In the genomic region with DNA sequence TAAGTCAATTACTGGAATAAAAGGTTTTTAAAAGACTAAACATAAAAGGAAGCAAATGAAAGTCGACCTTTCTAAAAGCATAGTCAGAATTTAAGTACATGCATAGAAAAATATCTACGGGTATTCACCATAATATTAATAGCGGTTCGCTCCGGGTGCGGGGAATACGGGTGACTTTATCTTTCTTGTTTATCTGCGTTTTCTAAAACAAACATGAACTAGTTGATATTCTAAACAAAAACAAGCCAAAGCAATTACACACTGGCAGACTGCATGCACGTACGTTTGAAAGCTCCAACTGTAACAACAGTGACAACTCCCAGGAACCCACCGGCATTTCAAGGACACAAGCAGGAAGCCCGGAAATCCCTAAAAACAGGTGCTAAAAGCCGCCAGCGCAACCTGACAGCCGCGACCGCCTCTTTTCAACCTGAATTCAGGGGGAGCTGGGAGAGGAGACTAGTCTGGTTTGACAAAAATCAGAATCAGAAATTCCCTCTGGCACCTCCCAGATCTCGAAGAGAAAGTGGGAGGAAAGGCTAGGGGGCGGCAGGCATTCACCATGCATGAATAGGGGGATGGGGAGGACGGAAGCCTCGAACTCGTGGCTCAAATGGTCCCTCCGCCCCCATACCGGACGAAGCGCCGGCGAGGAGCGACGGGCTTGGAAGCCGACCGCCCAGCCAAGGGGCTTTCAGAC, we compare ENCODE assay signal across 1 cellular context.
TF ChIP-seq lines count a peak whose summit lies in the region.

No MANE protein-coding gene starts in this region.

TF ChIP-seq in K562, 482 proteins besides CTCF, POLR2A, EP300 and RAD21 (continued from another document and continues in another):
- TF ChIP-seq, protein P1, sequence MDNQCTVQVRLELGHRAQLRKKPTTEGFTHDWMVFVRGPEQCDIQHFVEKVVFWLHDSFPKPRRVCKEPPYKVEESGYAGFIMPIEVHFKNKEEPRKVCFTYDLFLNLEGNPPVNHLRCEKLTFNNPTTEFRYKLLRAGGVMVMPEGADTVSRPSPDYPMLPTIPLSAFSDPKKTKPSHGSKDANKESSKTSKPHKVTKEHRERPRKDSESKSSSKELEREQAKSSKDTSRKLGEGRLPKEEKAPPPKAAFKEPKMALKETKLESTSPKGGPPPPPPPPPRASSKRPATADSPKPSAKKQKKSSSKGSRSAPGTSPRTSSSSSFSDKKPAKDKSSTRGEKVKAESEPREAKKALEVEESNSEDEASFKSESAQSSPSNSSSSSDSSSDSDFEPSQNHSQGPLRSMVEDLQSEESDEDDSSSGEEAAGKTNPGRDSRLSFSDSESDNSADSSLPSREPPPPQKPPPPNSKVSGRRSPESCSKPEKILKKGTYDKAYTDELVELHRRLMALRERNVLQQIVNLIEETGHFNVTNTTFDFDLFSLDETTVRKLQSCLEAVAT (IDR thresholded peaks at IDR 0.05), result peak; percentile 51 to 57; a peak in 2 of 4 replicates
- TF ChIP-seq ZNF644 (tag; IDR thresholded peaks at IDR 0.05; ENCODE audit: low read depth) (no peak), ATF1 (CRISPR knock-in tag; IDR thresholded peaks at IDR 0.05) (no peak), ATF1 (tag; IDR thresholded peaks at IDR 0.05) (0 out of 2 replicates have a peak, but pooled peaks have one; percentile 45), L3MBTL2 (IDR thresholded peaks at IDR 0.05) (peak; percentile 89; the same call in 1 of the 2 replicates), FOXA3 (CRISPR knock-in tag; conservative IDR thresholded peaks at IDR 0.05 in 1 of 2, IDR thresholded peaks at IDR 0.05 in 1 of 2) (no peak), RFX7 (CRISPR knock-in tag; IDR thresholded peaks at IDR 0.05) (no peak), KDM1A (IDR thresholded peaks at IDR 0.05) (peak in 1 of 2 experiments; percentile 79; a peak in 3 of 4 replicates), SP2 (IDR thresholded peaks at IDR 0.05; ENCODE audit: extremely low read depth, low read depth, low read length, poor library complexity, severe bottlenecking) (no peak), SMARCA4 (IDR thresholded peaks at IDR 0.05) (peak; percentile 38; the same call in 1 of the 2 replicates), MEF2D (tag; conservative IDR thresholded peaks at IDR 0.05; ENCODE audit: low read depth) (peak; percentile 35; the same call in 1 of the 2 replicates), FOXK2 (conservative IDR thresholded peaks at IDR 0.05 in 1 of 2, IDR thresholded peaks at IDR 0.05 in 1 of 2; ENCODE audit: low read depth in 2 of 2) (0 out of 4 replicates have a peak, but pooled peaks have one; percentile 23 to 34), BCOR (IDR thresholded peaks at IDR 0.05) (peak; percentile 63; the same call in 1 of the 2 replicates), TAF9B (IDR thresholded peaks at IDR 0.05; ENCODE audit: partially characterized antibody) (peak; percentile 52), HDAC1 (IDR thresholded peaks at IDR 0.05) (peak in 1 of 2 experiments; percentile 73; a peak in 1 of 4 replicates), RAD51 (IDR thresholded peaks at IDR 0.05; ENCODE audit: borderline replicate concordance, low read depth) (peak; percentile 12; the same call in 1 of the 2 replicates), ZFP1 (CRISPR knock-in tag; IDR thresholded peaks at IDR 0.05) (no peak), ZNF184 (CRISPR knock-in tag; IDR thresholded peaks at IDR 0.05) (no peak), CC2D1A (IDR thresholded peaks at IDR 0.05) (peak; percentile 36; the same call in 1 of the 2 replicates), GABPB1 (CRISPR knock-in tag; IDR thresholded peaks at IDR 0.05) (no peak), SMARCE1 (IDR thresholded peaks at IDR 0.05) (peak; percentile 53; the same call in 1 of the 2 replicates), NFRKB (IDR thresholded peaks at IDR 0.05; ENCODE audit: low read depth) (0 out of 2 replicates have a peak, but pooled peaks have one; percentile 45), KLF13 (tag; IDR thresholded peaks at IDR 0.05; ENCODE audit: borderline replicate concordance, low read depth) (peak; percentile 78; the same call in 1 of the 2 replicates)
- TF ChIP-seq, protein P2, sequence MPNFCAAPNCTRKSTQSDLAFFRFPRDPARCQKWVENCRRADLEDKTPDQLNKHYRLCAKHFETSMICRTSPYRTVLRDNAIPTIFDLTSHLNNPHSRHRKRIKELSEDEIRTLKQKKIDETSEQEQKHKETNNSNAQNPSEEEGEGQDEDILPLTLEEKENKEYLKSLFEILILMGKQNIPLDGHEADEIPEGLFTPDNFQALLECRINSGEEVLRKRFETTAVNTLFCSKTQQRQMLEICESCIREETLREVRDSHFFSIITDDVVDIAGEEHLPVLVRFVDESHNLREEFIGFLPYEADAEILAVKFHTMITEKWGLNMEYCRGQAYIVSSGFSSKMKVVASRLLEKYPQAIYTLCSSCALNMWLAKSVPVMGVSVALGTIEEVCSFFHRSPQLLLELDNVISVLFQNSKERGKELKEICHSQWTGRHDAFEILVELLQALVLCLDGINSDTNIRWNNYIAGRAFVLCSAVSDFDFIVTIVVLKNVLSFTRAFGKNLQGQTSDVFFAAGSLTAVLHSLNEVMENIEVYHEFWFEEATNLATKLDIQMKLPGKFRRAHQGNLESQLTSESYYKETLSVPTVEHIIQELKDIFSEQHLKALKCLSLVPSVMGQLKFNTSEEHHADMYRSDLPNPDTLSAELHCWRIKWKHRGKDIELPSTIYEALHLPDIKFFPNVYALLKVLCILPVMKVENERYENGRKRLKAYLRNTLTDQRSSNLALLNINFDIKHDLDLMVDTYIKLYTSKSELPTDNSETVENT (CRISPR knock-in tag; IDR thresholded peaks at IDR 0.05), result no peak
- TF ChIP-seq, protein P3, sequence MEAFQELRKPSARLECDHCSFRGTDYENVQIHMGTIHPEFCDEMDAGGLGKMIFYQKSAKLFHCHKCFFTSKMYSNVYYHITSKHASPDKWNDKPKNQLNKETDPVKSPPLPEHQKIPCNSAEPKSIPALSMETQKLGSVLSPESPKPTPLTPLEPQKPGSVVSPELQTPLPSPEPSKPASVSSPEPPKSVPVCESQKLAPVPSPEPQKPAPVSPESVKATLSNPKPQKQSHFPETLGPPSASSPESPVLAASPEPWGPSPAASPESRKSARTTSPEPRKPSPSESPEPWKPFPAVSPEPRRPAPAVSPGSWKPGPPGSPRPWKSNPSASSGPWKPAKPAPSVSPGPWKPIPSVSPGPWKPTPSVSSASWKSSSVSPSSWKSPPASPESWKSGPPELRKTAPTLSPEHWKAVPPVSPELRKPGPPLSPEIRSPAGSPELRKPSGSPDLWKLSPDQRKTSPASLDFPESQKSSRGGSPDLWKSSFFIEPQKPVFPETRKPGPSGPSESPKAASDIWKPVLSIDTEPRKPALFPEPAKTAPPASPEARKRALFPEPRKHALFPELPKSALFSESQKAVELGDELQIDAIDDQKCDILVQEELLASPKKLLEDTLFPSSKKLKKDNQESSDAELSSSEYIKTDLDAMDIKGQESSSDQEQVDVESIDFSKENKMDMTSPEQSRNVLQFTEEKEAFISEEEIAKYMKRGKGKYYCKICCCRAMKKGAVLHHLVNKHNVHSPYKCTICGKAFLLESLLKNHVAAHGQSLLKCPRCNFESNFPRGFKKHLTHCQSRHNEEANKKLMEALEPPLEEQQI (IDR thresholded peaks at IDR 0.05), result 0 out of 2 replicates have a peak, but pooled peaks have one; percentile 22
- TF ChIP-seq, protein P4, sequence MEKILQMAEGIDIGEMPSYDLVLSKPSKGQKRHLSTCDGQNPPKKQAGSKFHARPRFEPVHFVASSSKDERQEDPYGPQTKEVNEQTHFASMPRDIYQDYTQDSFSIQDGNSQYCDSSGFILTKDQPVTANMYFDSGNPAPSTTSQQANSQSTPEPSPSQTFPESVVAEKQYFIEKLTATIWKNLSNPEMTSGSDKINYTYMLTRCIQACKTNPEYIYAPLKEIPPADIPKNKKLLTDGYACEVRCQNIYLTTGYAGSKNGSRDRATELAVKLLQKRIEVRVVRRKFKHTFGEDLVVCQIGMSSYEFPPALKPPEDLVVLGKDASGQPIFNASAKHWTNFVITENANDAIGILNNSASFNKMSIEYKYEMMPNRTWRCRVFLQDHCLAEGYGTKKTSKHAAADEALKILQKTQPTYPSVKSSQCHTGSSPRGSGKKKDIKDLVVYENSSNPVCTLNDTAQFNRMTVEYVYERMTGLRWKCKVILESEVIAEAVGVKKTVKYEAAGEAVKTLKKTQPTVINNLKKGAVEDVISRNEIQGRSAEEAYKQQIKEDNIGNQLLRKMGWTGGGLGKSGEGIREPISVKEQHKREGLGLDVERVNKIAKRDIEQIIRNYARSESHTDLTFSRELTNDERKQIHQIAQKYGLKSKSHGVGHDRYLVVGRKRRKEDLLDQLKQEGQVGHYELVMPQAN (IDR thresholded peaks at IDR 0.05; ENCODE audit: borderline replicate concordance), result peak; percentile 80; the same call in 1 of the 2 replicates
- TF ChIP-seq, protein P5, sequence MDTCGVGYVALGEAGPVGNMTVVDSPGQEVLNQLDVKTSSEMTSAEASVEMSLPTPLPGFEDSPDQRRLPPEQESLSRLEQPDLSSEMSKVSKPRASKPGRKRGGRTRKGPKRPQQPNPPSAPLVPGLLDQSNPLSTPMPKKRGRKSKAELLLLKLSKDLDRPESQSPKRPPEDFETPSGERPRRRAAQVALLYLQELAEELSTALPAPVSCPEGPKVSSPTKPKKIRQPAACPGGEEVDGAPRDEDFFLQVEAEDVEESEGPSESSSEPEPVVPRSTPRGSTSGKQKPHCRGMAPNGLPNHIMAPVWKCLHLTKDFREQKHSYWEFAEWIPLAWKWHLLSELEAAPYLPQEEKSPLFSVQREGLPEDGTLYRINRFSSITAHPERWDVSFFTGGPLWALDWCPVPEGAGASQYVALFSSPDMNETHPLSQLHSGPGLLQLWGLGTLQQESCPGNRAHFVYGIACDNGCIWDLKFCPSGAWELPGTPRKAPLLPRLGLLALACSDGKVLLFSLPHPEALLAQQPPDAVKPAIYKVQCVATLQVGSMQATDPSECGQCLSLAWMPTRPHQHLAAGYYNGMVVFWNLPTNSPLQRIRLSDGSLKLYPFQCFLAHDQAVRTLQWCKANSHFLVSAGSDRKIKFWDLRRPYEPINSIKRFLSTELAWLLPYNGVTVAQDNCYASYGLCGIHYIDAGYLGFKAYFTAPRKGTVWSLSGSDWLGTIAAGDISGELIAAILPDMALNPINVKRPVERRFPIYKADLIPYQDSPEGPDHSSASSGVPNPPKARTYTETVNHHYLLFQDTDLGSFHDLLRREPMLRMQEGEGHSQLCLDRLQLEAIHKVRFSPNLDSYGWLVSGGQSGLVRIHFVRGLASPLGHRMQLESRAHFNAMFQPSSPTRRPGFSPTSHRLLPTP (IDR thresholded peaks at IDR 0.05; ENCODE audit: borderline replicate concordance, extremely low read depth, insufficient read length), result peak; percentile 80
- TF ChIP-seq, protein P6, sequence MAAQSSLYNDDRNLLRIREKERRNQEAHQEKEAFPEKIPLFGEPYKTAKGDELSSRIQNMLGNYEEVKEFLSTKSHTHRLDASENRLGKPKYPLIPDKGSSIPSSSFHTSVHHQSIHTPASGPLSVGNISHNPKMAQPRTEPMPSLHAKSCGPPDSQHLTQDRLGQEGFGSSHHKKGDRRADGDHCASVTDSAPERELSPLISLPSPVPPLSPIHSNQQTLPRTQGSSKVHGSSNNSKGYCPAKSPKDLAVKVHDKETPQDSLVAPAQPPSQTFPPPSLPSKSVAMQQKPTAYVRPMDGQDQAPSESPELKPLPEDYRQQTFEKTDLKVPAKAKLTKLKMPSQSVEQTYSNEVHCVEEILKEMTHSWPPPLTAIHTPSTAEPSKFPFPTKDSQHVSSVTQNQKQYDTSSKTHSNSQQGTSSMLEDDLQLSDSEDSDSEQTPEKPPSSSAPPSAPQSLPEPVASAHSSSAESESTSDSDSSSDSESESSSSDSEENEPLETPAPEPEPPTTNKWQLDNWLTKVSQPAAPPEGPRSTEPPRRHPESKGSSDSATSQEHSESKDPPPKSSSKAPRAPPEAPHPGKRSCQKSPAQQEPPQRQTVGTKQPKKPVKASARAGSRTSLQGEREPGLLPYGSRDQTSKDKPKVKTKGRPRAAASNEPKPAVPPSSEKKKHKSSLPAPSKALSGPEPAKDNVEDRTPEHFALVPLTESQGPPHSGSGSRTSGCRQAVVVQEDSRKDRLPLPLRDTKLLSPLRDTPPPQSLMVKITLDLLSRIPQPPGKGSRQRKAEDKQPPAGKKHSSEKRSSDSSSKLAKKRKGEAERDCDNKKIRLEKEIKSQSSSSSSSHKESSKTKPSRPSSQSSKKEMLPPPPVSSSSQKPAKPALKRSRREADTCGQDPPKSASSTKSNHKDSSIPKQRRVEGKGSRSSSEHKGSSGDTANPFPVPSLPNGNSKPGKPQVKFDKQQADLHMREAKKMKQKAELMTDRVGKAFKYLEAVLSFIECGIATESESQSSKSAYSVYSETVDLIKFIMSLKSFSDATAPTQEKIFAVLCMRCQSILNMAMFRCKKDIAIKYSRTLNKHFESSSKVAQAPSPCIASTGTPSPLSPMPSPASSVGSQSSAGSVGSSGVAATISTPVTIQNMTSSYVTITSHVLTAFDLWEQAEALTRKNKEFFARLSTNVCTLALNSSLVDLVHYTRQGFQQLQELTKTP (IDR thresholded peaks at IDR 0.05; ENCODE audit: low read depth in 1 of 2, partially characterized antibody in 2 of 2), result peak in 1 of 2 experiments; percentile 43
- TF ChIP-seq, protein P7, sequence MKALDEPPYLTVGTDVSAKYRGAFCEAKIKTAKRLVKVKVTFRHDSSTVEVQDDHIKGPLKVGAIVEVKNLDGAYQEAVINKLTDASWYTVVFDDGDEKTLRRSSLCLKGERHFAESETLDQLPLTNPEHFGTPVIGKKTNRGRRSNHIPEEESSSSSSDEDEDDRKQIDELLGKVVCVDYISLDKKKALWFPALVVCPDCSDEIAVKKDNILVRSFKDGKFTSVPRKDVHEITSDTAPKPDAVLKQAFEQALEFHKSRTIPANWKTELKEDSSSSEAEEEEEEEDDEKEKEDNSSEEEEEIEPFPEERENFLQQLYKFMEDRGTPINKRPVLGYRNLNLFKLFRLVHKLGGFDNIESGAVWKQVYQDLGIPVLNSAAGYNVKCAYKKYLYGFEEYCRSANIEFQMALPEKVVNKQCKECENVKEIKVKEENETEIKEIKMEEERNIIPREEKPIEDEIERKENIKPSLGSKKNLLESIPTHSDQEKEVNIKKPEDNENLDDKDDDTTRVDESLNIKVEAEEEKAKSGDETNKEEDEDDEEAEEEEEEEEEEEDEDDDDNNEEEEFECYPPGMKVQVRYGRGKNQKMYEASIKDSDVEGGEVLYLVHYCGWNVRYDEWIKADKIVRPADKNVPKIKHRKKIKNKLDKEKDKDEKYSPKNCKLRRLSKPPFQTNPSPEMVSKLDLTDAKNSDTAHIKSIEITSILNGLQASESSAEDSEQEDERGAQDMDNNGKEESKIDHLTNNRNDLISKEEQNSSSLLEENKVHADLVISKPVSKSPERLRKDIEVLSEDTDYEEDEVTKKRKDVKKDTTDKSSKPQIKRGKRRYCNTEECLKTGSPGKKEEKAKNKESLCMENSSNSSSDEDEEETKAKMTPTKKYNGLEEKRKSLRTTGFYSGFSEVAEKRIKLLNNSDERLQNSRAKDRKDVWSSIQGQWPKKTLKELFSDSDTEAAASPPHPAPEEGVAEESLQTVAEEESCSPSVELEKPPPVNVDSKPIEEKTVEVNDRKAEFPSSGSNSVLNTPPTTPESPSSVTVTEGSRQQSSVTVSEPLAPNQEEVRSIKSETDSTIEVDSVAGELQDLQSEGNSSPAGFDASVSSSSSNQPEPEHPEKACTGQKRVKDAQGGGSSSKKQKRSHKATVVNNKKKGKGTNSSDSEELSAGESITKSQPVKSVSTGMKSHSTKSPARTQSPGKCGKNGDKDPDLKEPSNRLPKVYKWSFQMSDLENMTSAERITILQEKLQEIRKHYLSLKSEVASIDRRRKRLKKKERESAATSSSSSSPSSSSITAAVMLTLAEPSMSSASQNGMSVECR (CRISPR knock-in tag; IDR thresholded peaks at IDR 0.05), result peak; percentile 43; the same call in 1 of the 2 replicates
- TF ChIP-seq, protein P8, sequence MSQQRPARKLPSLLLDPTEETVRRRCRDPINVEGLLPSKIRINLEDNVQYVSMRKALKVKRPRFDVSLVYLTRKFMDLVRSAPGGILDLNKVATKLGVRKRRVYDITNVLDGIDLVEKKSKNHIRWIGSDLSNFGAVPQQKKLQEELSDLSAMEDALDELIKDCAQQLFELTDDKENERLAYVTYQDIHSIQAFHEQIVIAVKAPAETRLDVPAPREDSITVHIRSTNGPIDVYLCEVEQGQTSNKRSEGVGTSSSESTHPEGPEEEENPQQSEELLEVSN (IDR thresholded peaks at IDR 0.05; ENCODE audit: borderline replicate concordance in 1 of 2, extremely low read depth in 1 of 2, insufficient read depth in 1 of 2, insufficient read length in 1 of 2, low read depth in 1 of 2, low read length in 1 of 2, poor library complexity in 1 of 2, severe bottlenecking in 1 of 2), result peak in 1 of 2 experiments; percentile 15
